Comparison of ENCODE assay signal across 21 cellular contexts in the genomic region with DNA sequence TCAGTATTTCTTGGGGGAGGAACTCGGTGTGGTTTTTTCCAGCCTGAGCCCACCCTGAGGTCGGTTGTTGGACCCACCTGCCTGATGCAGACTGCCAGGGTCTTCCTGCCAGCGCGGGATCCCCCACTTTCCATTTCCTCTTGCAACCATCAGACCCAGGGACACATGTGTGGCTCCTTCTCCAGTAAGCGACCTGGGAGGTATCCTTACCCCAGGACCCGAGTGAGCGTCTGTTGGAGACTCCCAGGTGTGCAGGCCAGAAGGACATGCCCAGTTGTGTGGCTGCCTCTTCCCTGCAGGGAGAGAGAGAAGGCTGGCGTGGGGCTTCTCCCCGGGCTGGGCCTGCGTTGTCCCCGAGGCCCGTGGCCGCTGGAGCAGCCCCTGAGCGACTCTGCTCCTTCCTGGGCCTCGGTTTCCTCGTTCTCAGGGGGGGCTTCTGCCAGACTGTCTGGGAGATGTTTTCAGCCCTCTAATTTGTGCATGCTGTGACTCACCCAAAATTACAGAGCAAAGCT. TPM values are rescaled to one million over a fixed set of nuclear protein-coding genes. Genes with fewer than 3 reads are reported as not detected.
DNase-seq lines count a peak whose midpoint lies in the region; ATAC-seq and TF ChIP-seq lines count a peak whose summit lies in the region.
"Had no signal": no experiment of that assay in that cellular context is flagged by ENCODE, and none has a peak within 500 bp of the region (broad histone marks: within the 10 kb centered on the region; RNA-seq: fewer than 3 reads in every experiment).

No MANE protein-coding gene starts in this region.

- H2AFZ ChIP-seq in Loucy (ENCODE audit: low read length): no peak overlapping the region
- H2AFZ ChIP-seq: PC-9 had no signal

- WGBS in stomach, 5 donors: 87 to 96% (median 93%) methylated on average over 16 of the region's 16 CpGs
- WGBS in gastroesophageal sphincter (ENCODE audit: low coverage in 1 of 2), 2 donors: 86 to 93% methylated on average over 2 to 9 of the region's 16 CpGs

- peak overlapping the region; percentile 70 for H3K4me2 ChIP-seq in Loucy (ENCODE audit: low read depth, low read length, poor library complexity, severe bottlenecking)
- H3K4me2 ChIP-seq: PC-9, smooth muscle cell had no signal

- no peaks in the 10 kb centered on the region for H3K27me3 ChIP-seq in Loucy (ENCODE audit: insufficient read depth, low read length, poor library complexity, severe bottlenecking)
- H3K27me3 ChIP-seq in stomach: no peaks in the 10 kb centered on the region
- no peaks in the 10 kb centered on the region for H3K27me3 ChIP-seq in gastroesophageal sphincter
- H3K27me3 ChIP-seq: body of pancreas, esophagus squamous epithelium, gastrocnemius medialis, tibial nerve had no signal

- H3K9me3 ChIP-seq in Loucy (ENCODE audit: insufficient read depth, low read depth, low read length): no peaks in the 10 kb centered on the region
- peaks cover 0 to 6% (median 0%) of the 10 kb centered on the region in 4 donors for H3K9me3 ChIP-seq in stomach
- no peaks in the 10 kb centered on the region for H3K9me3 ChIP-seq in gastroesophageal sphincter
- H3K9me3 ChIP-seq: body of pancreas, esophagus squamous epithelium, gastrocnemius medialis had no signal

- peaks cover 23% of the 10 kb centered on the region; the same call in 1 of the 2 replicates for H3F3A ChIP-seq in Loucy (ENCODE audit: low read depth)

- H3K4me1 ChIP-seq in Loucy (ENCODE audit: insufficient read depth, low read length, poor library complexity, severe bottlenecking): peaks cover 83% of the 10 kb centered on the region
- H3K4me1 ChIP-seq in stomach: no peaks in the 10 kb centered on the region
- H3K4me1 ChIP-seq in gastroesophageal sphincter: no peaks in the 10 kb centered on the region
- H3K4me1 ChIP-seq: body of pancreas, esophagus squamous epithelium, gastrocnemius medialis, tibial nerve had no signal

- ATAC-seq in HG02885 (IDR thresholded peaks at IDR 0.05; ENCODE audit: poor library complexity, unreplicated experiment): no peak
- ATAC-seq in gastroesophageal sphincter: no peak
- ATAC-seq in HG02970 (IDR thresholded peaks at IDR 0.05; ENCODE audit: low FRiP score, unreplicated experiment): no peak
- ATAC-seq: body of pancreas, gastrocnemius medialis had no signal

- peak overlapping the region; percentile 80 for H3K9ac ChIP-seq in Loucy (ENCODE audit: low read depth, low read length, poor library complexity, severe bottlenecking)
- H3K9ac ChIP-seq: BLaER1 treated with 17β-estradiol and CSF1 and Interleukin-3, amounts not matched to agents 10 nM and 100 nM had no signal

- TF ChIP-seq EP300 in stomach (IDR thresholded peaks at IDR 0.05) (no peak), gastroesophageal sphincter (IDR thresholded peaks at IDR 0.05) (no peak)

- H3K4me3 ChIP-seq in Loucy (ENCODE audit: low read length, poor library complexity, severe bottlenecking): no peak overlapping the region
- H3K4me3 ChIP-seq in stomach: no peak overlapping the region
- no peak overlapping the region for H3K4me3 ChIP-seq in gastroesophageal sphincter
- H3K4me3 ChIP-seq: BLaER1 treated with 17β-estradiol and CSF1 and Interleukin-3, amounts not matched to agents 10 nM and 100 nM; body of pancreas; esophagus squamous epithelium; gastrocnemius medialis; PC-9; smooth muscle cell; tibial nerve had no signal

- DNase-seq in activated T-cell treated with anti-CD3 and anti-CD28 coated beads, Interleukin-2, amount 50 U/mL, for 24 hours: peak; percentile 30
- DNase-seq in activated T-cell treated with anti-CD3 and anti-CD28 coated beads, Interleukin-2, amount 50 U/mL, for 1 hour: no peak
- DNase-seq in endothelial cell (ENCODE audit: low spot score): no peak
- DNase-seq in stomach: peak; percentile 7
- DNase-seq: effector memory CD4-positive, alpha-beta T cell; EL; esophagus squamous epithelium; gastrocnemius medialis; kidney; NCI-H2081; NCI-H510A treated with DMSO at 0.1 percent for 48 hours; occipital lobe; PC-9 had no signal

- H3K36me3 Mint-ChIP-seq in activated T-cell treated with anti-CD3 and anti-CD28 coated beads, Interleukin-2, amount 50 U/mL, for 24 hours (ENCODE audit: low read depth): peaks cover 14% of the 10 kb centered on the region
- H3K36me3 Mint-ChIP-seq in endothelial cell (ENCODE audit: low read depth, unreplicated experiment): peaks cover 18% of the 10 kb centered on the region

- H3K9me3 Mint-ChIP-seq in activated T-cell treated with anti-CD3 and anti-CD28 coated beads, Interleukin-2, amount 50 U/mL, for 24 hours: peaks cover 2% of the 10 kb centered on the region
- no peaks in the 10 kb centered on the region for H3K9me3 Mint-ChIP-seq in endothelial cell (ENCODE audit: unreplicated experiment)

- peaks cover 84% of the 10 kb centered on the region for H3K79me2 ChIP-seq in Loucy (ENCODE audit: insufficient read depth, low read length)

- H3K27ac ChIP-seq in stomach: no peak overlapping the region
- no peak overlapping the region for H3K27ac ChIP-seq in gastroesophageal sphincter
- H3K27ac ChIP-seq: BLaER1 treated with 17β-estradiol and CSF1 and Interleukin-3, amounts not matched to agents 10 nM and 100 nM; body of pancreas; esophagus squamous epithelium; gastrocnemius medialis; PC-9; tibial nerve had no signal

- H3K4me1 Mint-ChIP-seq in activated T-cell treated with anti-CD3 and anti-CD28 coated beads, Interleukin-2, amount 50 U/mL, for 24 hours (ENCODE audit: low read depth): peaks cover 82% of the 10 kb centered on the region
- peaks cover 10% of the 10 kb centered on the region for H3K4me1 Mint-ChIP-seq in endothelial cell (ENCODE audit: unreplicated experiment)

- no peak for TF ChIP-seq CTCF in Loucy (conservative IDR thresholded peaks at IDR 0.05; ENCODE audit: low read length)
- no peak for TF ChIP-seq CTCF in endothelial cell (IDR thresholded peaks at IDR 0.05; ENCODE audit: unreplicated experiment)
- no peak for TF ChIP-seq CTCF in stomach (IDR thresholded peaks at IDR 0.05)
- TF ChIP-seq CTCF in gastroesophageal sphincter (IDR thresholded peaks at IDR 0.05): no peak

- H3K9me2 ChIP-seq in Loucy (replicated peaks; ENCODE audit: low read depth, low read length): no peaks in the 10 kb centered on the region

- H3K27me3 Mint-ChIP-seq in activated T-cell treated with anti-CD3 and anti-CD28 coated beads, Interleukin-2, amount 50 U/mL, for 24 hours: no peaks in the 10 kb centered on the region
- peaks cover 2% of the 10 kb centered on the region for H3K27me3 Mint-ChIP-seq in endothelial cell (ENCODE audit: unreplicated experiment)

- H3K4me3 Mint-ChIP-seq in activated T-cell treated with anti-CD3 and anti-CD28 coated beads, Interleukin-2, amount 50 U/mL, for 24 hours: no peak overlapping the region
- peak overlapping the region; percentile 51 for H3K4me3 Mint-ChIP-seq in endothelial cell (ENCODE audit: unreplicated experiment)

- TF ChIP-seq POLR2A in stomach (IDR thresholded peaks at IDR 0.05) (no peak), gastroesophageal sphincter (IDR thresholded peaks at IDR 0.05) (no peak)

- no peaks in the 10 kb centered on the region for H4K20me1 ChIP-seq in Loucy (ENCODE audit: insufficient read depth, low read length, poor library complexity, severe bottlenecking)

- intact Hi-C loops in stomach (cut with DNase I; ENCODE audit: low total_unique reads): no loop called here

- H3K27ac Mint-ChIP-seq in activated T-cell treated with anti-CD3 and anti-CD28 coated beads, Interleukin-2, amount 50 U/mL, for 24 hours: no peak overlapping the region
- peak overlapping the region; percentile 21 for H3K27ac Mint-ChIP-seq in endothelial cell (ENCODE audit: unreplicated experiment)

- H3K36me3 ChIP-seq in Loucy (ENCODE audit: insufficient read depth, low read length) (peaks cover 18% of the 10 kb centered on the region; the same call in 1 of the 2 replicates), stomach (no peaks in the 10 kb centered on the region), gastroesophageal sphincter (no peaks in the 10 kb centered on the region)
- H3K36me3 ChIP-seq: esophagus squamous epithelium, gastrocnemius medialis, tibial nerve had no signal

RNA-seq across cellular contexts. Expression of a gene that starts 56.8 kb away (rescaled TPM):
- total RNA-seq in endothelial cell (ENCODE audit: unreplicated experiment): 33.1 TPM
- total RNA-seq in stomach: 10 to 100 TPM in 1 of 5 donors, 1 to 10 TPM in 2, under 1 TPM in 1, not detected in 1; 0.45 to 13.3 (median 8.7) TPM
- polyA plus RNA-seq in stomach: 1 to 10 TPM in 1 of 3 donors, under 1 TPM in 2; 0.62 to 2.0 (median 0.85) TPM
- 10 to 100 TPM in 1 of 4 donors, 1 to 10 TPM in 3; 3.1 to 14.9 (median 4.2) TPM for total RNA-seq in gastroesophageal sphincter
- total RNA-seq: PC-9 had no signal

Comparison
In these comparisons a context has a peak if more than half of its experiments do, and no peak if none do; other contexts are left out.
1. DNase-seq: peak in activated T-cell treated with anti-CD3 and anti-CD28 coated beads, Interleukin-2, amount 50 U/mL, for 24 hours (single experiment) and stomach (single experiment); none in activated T-cell treated with anti-CD3 and anti-CD28 coated beads, Interleukin-2, amount 50 U/mL, for 1 hour (single experiment) and endothelial cell (single experiment).